In genomic region chr10:78210548-78210947, GRCh38 we compare ENCODE assay signal across 15 cellular contexts.
A peak's percentile ranks its signal among the peaks of the same experiment; 100 is the strongest.
DNase-seq lines count a peak whose midpoint lies in the region; ATAC-seq and TF ChIP-seq lines count a peak whose summit lies in the region.
"Had no signal": no experiment of that assay in that cellular context is flagged by ENCODE, and none has a peak within 500 bp of the region (broad histone marks: within the 10 kb centered on the region; RNA-seq: fewer than 3 reads in every experiment).

No MANE protein-coding gene starts in this region.

- DNase-seq in ELR (ENCODE audit: low read depth) = peak; percentile 15
- DNase-seq in NB4 (ENCODE audit: low read depth) = peak; percentile 73
- no peak for DNase-seq in stimulated activated effector memory CD8-positive, alpha-beta T cell treated with anti-CD3 and anti-CD28 coated beads, Interleukin-12 subunit alpha, Interleukin-12 subunit beta, amount 100 ng/mL, for 72 hours (ENCODE audit: low spot score in 2 of 2)
- DNase-seq in inferior parietal cortex (ENCODE audit: extremely low spot score) = no peak
- DNase-seq in SW 1271 (lab: John Stamatoyannopoulos, UW) = no peak
- DNase-seq: DMS153, NCI-H1092 treated with DMSO at 0.1 percent for 48 hours, NCI-H1694, NCI-H2107, NCI-H226 had no signal

- H3K4me1 Mint-ChIP-seq in brain = peaks cover 95% of the 10 kb centered on the region
- no peaks in the 10 kb centered on the region for H3K4me1 Mint-ChIP-seq in stimulated activated effector memory CD8-positive, alpha-beta T cell treated with anti-CD3 and anti-CD28 coated beads, Interleukin-12 subunit alpha, Interleukin-12 subunit beta, amount 100 ng/mL, for 72 hours

- ATAC-seq in stimulated activated effector memory CD8-positive, alpha-beta T cell treated with anti-CD3 and anti-CD28 coated beads, Interleukin-12 subunit alpha, Interleukin-12 subunit beta, amount 100 ng/mL, for 72 hours = peak; percentile 43
- no peak for ATAC-seq in GM19324 (IDR thresholded peaks at IDR 0.05; ENCODE audit: low FRiP score, unreplicated experiment)
- ATAC-seq: Right ventricle myocardium inferior had no signal

- H3K27me3 Mint-ChIP-seq in brain = peaks cover 10% of the 10 kb centered on the region

- TF ChIP-seq POLR2A in NB4 (IDR thresholded peaks at IDR 0.05; ENCODE audit: extremely low read depth, insufficient read length) = no peak

- peaks cover 0 to 5% (median 0%) of the 10 kb centered on the region in 5 experiments for H3K9me3 Mint-ChIP-seq in brain
- H3K9me3 Mint-ChIP-seq in stimulated activated effector memory CD8-positive, alpha-beta T cell treated with anti-CD3 and anti-CD28 coated beads, Interleukin-12 subunit alpha, Interleukin-12 subunit beta, amount 100 ng/mL, for 72 hours = no peaks in the 10 kb centered on the region
- H3K9me3 Mint-ChIP-seq: GM23338 had no signal

- no peaks in the 10 kb centered on the region for H3K36me3 Mint-ChIP-seq in brain
- no peaks in the 10 kb centered on the region for H3K36me3 Mint-ChIP-seq in stimulated activated effector memory CD8-positive, alpha-beta T cell treated with anti-CD3 and anti-CD28 coated beads, Interleukin-12 subunit alpha, Interleukin-12 subunit beta, amount 100 ng/mL, for 72 hours

- no peak for TF ChIP-seq CTCF in NB4 (IDR thresholded peaks at IDR 0.05; ENCODE audit: low read depth, low read length)
- no peak for TF ChIP-seq CTCF in brain (conservative IDR thresholded peaks at IDR 0.05)

- H3K4me3 Mint-ChIP-seq in brain = no peak overlapping the region
- H3K4me3 Mint-ChIP-seq in stimulated activated effector memory CD8-positive, alpha-beta T cell treated with anti-CD3 and anti-CD28 coated beads, Interleukin-12 subunit alpha, Interleukin-12 subunit beta, amount 100 ng/mL, for 72 hours = no peak overlapping the region
- H3K4me3 Mint-ChIP-seq: GM23338 had no signal

- peak overlapping the region in 3 of 5 experiments; percentile 36 to 90 (median 85) for H3K27ac Mint-ChIP-seq in brain
- no peak overlapping the region for H3K27ac Mint-ChIP-seq in stimulated activated effector memory CD8-positive, alpha-beta T cell treated with anti-CD3 and anti-CD28 coated beads, Interleukin-12 subunit alpha, Interleukin-12 subunit beta, amount 100 ng/mL, for 72 hours
- H3K27ac Mint-ChIP-seq: GM23338 had no signal

- no peak overlapping the region for H3K4me3 ChIP-seq in NB4 (ENCODE audit: low read depth, low read length)
- H3K4me3 ChIP-seq: GM23338, SK-N-MC had no signal

Comparison
In these comparisons a context has a peak if more than half of its experiments do, and no peak if none do; other contexts are left out.
1. DNase-seq: peak in ELR (single experiment) and NB4 (single experiment); none in stimulated activated effector memory CD8-positive, alpha-beta T cell treated with anti-CD3 and anti-CD28 coated beads, Interleukin-12 subunit alpha, Interleukin-12 subunit beta, amount 100 ng/mL, for 72 hours (0 of 2), inferior parietal cortex (single experiment) and SW 1271 (0 of 2).